20 cellular contexts compared by ENCODE assay signal in the genomic region with DNA sequence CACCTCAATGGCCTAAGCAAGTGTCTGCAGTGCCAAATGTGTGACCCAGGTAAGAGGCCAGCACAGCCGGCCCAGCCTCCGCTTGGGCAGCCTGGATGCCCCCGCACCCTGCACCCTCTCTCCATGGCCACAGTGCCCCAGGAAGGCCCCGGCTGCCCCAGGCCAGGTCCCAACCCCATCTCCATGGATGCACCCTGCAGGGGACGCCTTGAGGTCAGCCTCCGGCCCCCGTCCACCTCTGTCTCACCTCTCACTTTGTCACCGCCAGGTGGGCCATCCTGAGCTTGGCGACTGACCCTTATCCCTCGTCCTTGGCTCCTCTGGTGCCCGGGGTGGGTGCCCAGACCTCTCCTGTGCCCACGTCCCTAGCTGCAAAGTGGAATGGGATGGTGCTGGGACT. TPM values are rescaled to one million over a fixed set of nuclear protein-coding genes. Genes with fewer than 3 reads are reported as not detected.
DNase-seq lines count a peak whose midpoint lies in the region; ATAC-seq and TF ChIP-seq lines count a peak whose summit lies in the region.
"Had no signal": no experiment of that assay in that cellular context is flagged by ENCODE, and none has a peak within 500 bp of the region (broad histone marks: within the 10 kb centered on the region; RNA-seq: fewer than 3 reads in every experiment).

No MANE protein-coding gene starts in this region.

- H3K27ac ChIP-seq in OCI-LY3 (ENCODE audit: low read length) (no peak overlapping the region), neutrophil (peak overlapping the region; percentile 99)
- H3K27ac ChIP-seq: PC-9 had no signal

- H2AFZ ChIP-seq in OCI-LY3 (ENCODE audit: low read depth, low read length) = no peak overlapping the region
- H2AFZ ChIP-seq: PC-9 had no signal

- no peaks in the 10 kb centered on the region for H4K20me1 ChIP-seq in OCI-LY3 (ENCODE audit: insufficient read depth, low read length)

- intact Hi-C loops in activated CD4-positive, alpha-beta T cell treated with anti-CD3 and anti-CD28 coated beads for 36 hours (cut with DNase I, micrococcal nuclease) = loop anchor here in 1 of 2 experiments (5.0 kb wide), 1 partner anchor 229 kb away; no protein-coding TSS in a partner anchor
- intact Hi-C loops in dendritic cell treated with granulocyte-macrophage colony-stimulating factor and Interleukin-4, amounts not matched to agents 40 ng/mL and 50 ng/mL, for 4 days (cut with micrococcal nuclease) = no loop called here

- peak overlapping the region; percentile 63 for H3K27ac Mint-ChIP-seq in activated CD4-positive, alpha-beta T cell treated with anti-CD3 and anti-CD28 coated beads for 36 hours
- peak overlapping the region; percentile 38 for H3K27ac Mint-ChIP-seq in dendritic cell treated with granulocyte-macrophage colony-stimulating factor and Interleukin-4, amounts not matched to agents 40 ng/mL and 50 ng/mL, for 4 days

- no peak for DNase-seq in activated CD4-positive, alpha-beta T cell treated with anti-CD3 and anti-CD28 coated beads for 36 hours
- DNase-seq in activated CD4-positive, alpha-beta T cell treated with anti-CD3 and anti-CD28 coated beads for 4 hours = no peak
- no peak for DNase-seq in omental fat pad (ENCODE audit: low spot score)
- no peak for DNase-seq in D341Med (ENCODE audit: low spot score)
- DNase-seq: effector CD4-positive, alpha-beta T cell; MV-4-11; NCI-H2029 treated with DMSO at 0.1 percent for 48 hours; NCI-H69; PC-9; posterior cingulate gyrus; upper lobe of right lung had no signal

- no peaks in the 10 kb centered on the region for H3K9me3 ChIP-seq in OCI-LY3 (ENCODE audit: insufficient read depth, low read length)
- no peaks in the 10 kb centered on the region for H3K9me3 ChIP-seq in neutrophil
- H3K9me3 ChIP-seq: upper lobe of right lung had no signal

- H3K27me3 ChIP-seq in OCI-LY3 (ENCODE audit: low read depth, low read length) = no peaks in the 10 kb centered on the region
- no peaks in the 10 kb centered on the region for H3K27me3 ChIP-seq in neutrophil
- H3K27me3 ChIP-seq: upper lobe of right lung had no signal

- H3K4me1 ChIP-seq in OCI-LY3 (ENCODE audit: low read length) (peaks cover 33% of the 10 kb centered on the region), neutrophil (ENCODE audit: control insufficient read depth in 1 of 2, insufficient read depth in 1 of 2, low read depth in 1 of 2, low read length in 1 of 2) (peaks cover 42 to 44% of the 10 kb centered on the region in 2 experiments)

- no peak for ATAC-seq in activated CD4-positive, alpha-beta T cell treated with anti-CD3 and anti-CD28 coated beads for 36 hours
- ATAC-seq in GM21515 (IDR thresholded peaks at IDR 0.05; ENCODE audit: unreplicated experiment) = no peak
- ATAC-seq in omental fat pad (ENCODE audit: low FRiP score) = no peak
- ATAC-seq: K562, upper lobe of right lung had no signal

- CTCF ChIA-PET in activated CD4-positive, alpha-beta T cell treated with anti-CD3 and anti-CD28 coated beads for 36 hours (lab: Charles Lee) = no interaction called here

- H3K9ac ChIP-seq in OCI-LY3 (ENCODE audit: low read length) = no peak overlapping the region

- TF ChIP-seq CTCF in OCI-LY3 (IDR thresholded peaks at IDR 0.05; ENCODE audit: low read depth, low read length) (no peak), neutrophil (IDR thresholded peaks at IDR 0.05) (no peak), omental fat pad (IDR thresholded peaks at IDR 0.05) (no peak)

- peaks cover 39% of the 10 kb centered on the region for H3K4me1 Mint-ChIP-seq in activated CD4-positive, alpha-beta T cell treated with anti-CD3 and anti-CD28 coated beads for 36 hours
- H3K4me1 Mint-ChIP-seq in dendritic cell treated with granulocyte-macrophage colony-stimulating factor and Interleukin-4, amounts not matched to agents 40 ng/mL and 50 ng/mL, for 4 days (ENCODE audit: low read depth) = peaks cover 69% of the 10 kb centered on the region

- H3K4me3 ChIP-seq in OCI-LY3 (ENCODE audit: low read length) = no peak overlapping the region
- H3K4me3 ChIP-seq in neutrophil (ENCODE audit: low read depth in 1 of 2, low read length in 1 of 2) = peak overlapping the region in 1 of 2 experiments; percentile 93
- H3K4me3 ChIP-seq: K562, PC-9 had no signal

- H3K27me3 Mint-ChIP-seq in activated CD4-positive, alpha-beta T cell treated with anti-CD3 and anti-CD28 coated beads for 36 hours = no peaks in the 10 kb centered on the region
- peaks cover 6% of the 10 kb centered on the region for H3K27me3 Mint-ChIP-seq in dendritic cell treated with granulocyte-macrophage colony-stimulating factor and Interleukin-4, amounts not matched to agents 40 ng/mL and 50 ng/mL, for 4 days

- POLR2A ChIA-PET in activated CD4-positive, alpha-beta T cell treated with anti-CD3 and anti-CD28 coated beads for 36 hours (lab: Charles Lee) = no interaction called here

- 0 out of 2 replicates have a peak overlapping the region, but pooled peaks have one; percentile 99 for H3K4me2 ChIP-seq in OCI-LY3 (ENCODE audit: low read length)
- H3K4me2 ChIP-seq: PC-9 had no signal

- peaks cover 14% of the 10 kb centered on the region for H3K36me3 ChIP-seq in OCI-LY3 (replicated peaks; ENCODE audit: low read depth, low read length)
- peaks cover 61% of the 10 kb centered on the region for H3K36me3 ChIP-seq in neutrophil

- H3K36me3 Mint-ChIP-seq in activated CD4-positive, alpha-beta T cell treated with anti-CD3 and anti-CD28 coated beads for 36 hours (ENCODE audit: low read depth) = peaks cover 37% of the 10 kb centered on the region
- peaks cover 87% of the 10 kb centered on the region for H3K36me3 Mint-ChIP-seq in dendritic cell treated with granulocyte-macrophage colony-stimulating factor and Interleukin-4, amounts not matched to agents 40 ng/mL and 50 ng/mL, for 4 days (ENCODE audit: low read depth)

- no peaks in the 10 kb centered on the region for H3K9me3 Mint-ChIP-seq in activated CD4-positive, alpha-beta T cell treated with anti-CD3 and anti-CD28 coated beads for 36 hours (ENCODE audit: low read depth)
- no peaks in the 10 kb centered on the region for H3K9me3 Mint-ChIP-seq in dendritic cell treated with granulocyte-macrophage colony-stimulating factor and Interleukin-4, amounts not matched to agents 40 ng/mL and 50 ng/mL, for 4 days

- no peaks in the 10 kb centered on the region; the same call in 1 of the 2 replicates for H3K79me2 ChIP-seq in OCI-LY3 (ENCODE audit: low read length)

- H3K4me3 Mint-ChIP-seq in activated CD4-positive, alpha-beta T cell treated with anti-CD3 and anti-CD28 coated beads for 36 hours = peak overlapping the region; percentile 98
- H3K4me3 Mint-ChIP-seq in dendritic cell treated with granulocyte-macrophage colony-stimulating factor and Interleukin-4, amounts not matched to agents 40 ng/mL and 50 ng/mL, for 4 days = peak overlapping the region; percentile 84

RNA-seq across cellular contexts. Expression of a gene that starts 2.2 kb away (rescaled TPM):
- total RNA-seq in activated CD4-positive, alpha-beta T cell treated with anti-CD3 and anti-CD28 coated beads for 36 hours = 100 to 1,000 TPM; 135 to 145 TPM
- total RNA-seq in omental fat pad = 100 to 1,000 TPM in 1 of 4 donors, 10 to 100 TPM in 3; 26.6 to 108 (median 41.5) TPM

RNA-seq across cellular contexts. Expression of a gene that starts 28.2 kb away (rescaled TPM):
- total RNA-seq in activated CD4-positive, alpha-beta T cell treated with anti-CD3 and anti-CD28 coated beads for 36 hours = 10 to 100 TPM; 23.7 to 36.8 TPM
- 10 to 100 TPM in 2 of 4 donors, 1 to 10 TPM in 2; 7.1 to 19.2 (median 8.8) TPM for total RNA-seq in omental fat pad

RNA-seq across cellular contexts. Expression of a gene that starts 28.4 kb away (rescaled TPM):
- total RNA-seq in activated CD4-positive, alpha-beta T cell treated with anti-CD3 and anti-CD28 coated beads for 36 hours = under 1 TPM in 1 of 2 experiments, not detected in 1; 0.14 TPM
- not detected for total RNA-seq in omental fat pad
- total RNA-seq: A172, Daoy, K562, mononuclear cell, PC-9, SK-MEL-5 had no signal

RNA-seq across cellular contexts. Expression of a gene that starts 32.0 kb away (rescaled TPM):
- total RNA-seq in activated CD4-positive, alpha-beta T cell treated with anti-CD3 and anti-CD28 coated beads for 36 hours = 10 to 100 TPM; 32.4 to 39.2 TPM
- 10 to 100 TPM; 15.1 to 38.1 (median 27.4) TPM for total RNA-seq in omental fat pad
